ENCODE assay signal across 15 cellular contexts in the genomic region with DNA sequence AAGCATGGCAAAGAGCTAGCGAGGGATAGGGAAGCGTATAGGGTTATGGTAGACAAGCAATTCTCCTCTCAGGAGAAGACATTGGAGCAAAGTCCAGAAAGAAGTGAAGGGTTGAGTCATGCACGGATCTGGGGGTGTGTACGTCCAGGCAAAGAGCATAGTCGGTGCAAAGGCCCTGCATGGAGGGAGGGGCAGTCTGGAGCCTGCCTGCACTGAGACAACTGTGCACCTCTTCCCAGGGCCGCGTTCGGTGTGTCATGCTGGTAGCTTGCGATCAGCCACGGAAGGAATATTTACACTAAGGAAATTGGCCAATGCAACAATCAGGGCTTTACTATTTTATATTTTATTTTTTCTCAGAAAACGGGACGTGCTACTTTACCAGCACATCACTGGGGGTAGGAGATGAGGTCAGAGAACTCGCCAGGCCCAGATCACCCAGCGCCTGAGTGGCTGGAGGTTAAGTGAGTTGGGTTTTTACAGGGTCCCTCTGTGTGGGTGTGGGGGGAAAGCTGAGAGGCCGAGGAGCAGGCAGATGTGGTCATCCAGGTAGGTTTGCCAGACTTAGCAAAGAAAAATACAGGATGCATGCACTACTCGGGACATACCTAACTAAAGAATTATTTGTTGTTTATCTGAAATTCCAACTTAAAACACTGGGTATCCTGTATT. TPM values are rescaled to one million over a fixed set of nuclear protein-coding genes. Genes with fewer than 3 reads are reported as not detected.
DNase-seq lines count a peak whose midpoint lies in the region; ATAC-seq and TF ChIP-seq lines count a peak whose summit lies in the region.
"Had no signal": no experiment of that assay in that cellular context is flagged by ENCODE, and none has a peak within 500 bp of the region (broad histone marks: within the 10 kb centered on the region; RNA-seq: fewer than 3 reads in every experiment).

No MANE protein-coding gene starts in this region.

- H3K36me3 ChIP-seq in CD8-positive, alpha-beta T cell (ENCODE audit: insufficient read depth, low read length) = no peaks in the 10 kb centered on the region
- H3K36me3 ChIP-seq in colonic mucosa (no peaks in the 10 kb centered on the region), mesenchymal stem cell (ENCODE audit: control insufficient read depth in 1 of 2, insufficient read depth in 2 of 2, low read depth in 1 of 2, low read length in 2 of 2) (peaks cover 5 to 6% of the 10 kb centered on the region in 2 experiments)
- H3K36me3 ChIP-seq: thoracic aorta had no signal

- H3K9me3 ChIP-seq in CD8-positive, alpha-beta T cell (ENCODE audit: low read length) = no peaks in the 10 kb centered on the region
- H3K9me3 ChIP-seq in colonic mucosa = no peaks in the 10 kb centered on the region
- no peaks in the 10 kb centered on the region for H3K9me3 ChIP-seq in mesenchymal stem cell (ENCODE audit: control insufficient read depth, low read length)
- H3K9me3 ChIP-seq: thoracic aorta had no signal

- peaks cover 29% of the 10 kb centered on the region for H3K4me1 ChIP-seq in CD8-positive, alpha-beta T cell (ENCODE audit: insufficient read depth, low read length)
- H3K4me1 ChIP-seq in colonic mucosa (no peaks in the 10 kb centered on the region), mesenchymal stem cell (ENCODE audit: control insufficient read depth, insufficient read depth, low read depth, low read length) (peaks cover 5% of the 10 kb centered on the region)

- no peak overlapping the region for H2BK120ac ChIP-seq in mesenchymal stem cell (ENCODE audit: low read depth, low read length)

- H3K27ac ChIP-seq in CD8-positive, alpha-beta T cell (ENCODE audit: low read depth, low read length) = no peak overlapping the region
- no peak overlapping the region for H3K27ac ChIP-seq in colonic mucosa
- no peak overlapping the region for H3K27ac ChIP-seq in mesenchymal stem cell (ENCODE audit: low read length, poor library complexity, severe bottlenecking)
- H3K27ac ChIP-seq: 22Rv1, thoracic aorta had no signal

- no peak overlapping the region for H2BK5ac ChIP-seq in mesenchymal stem cell (ENCODE audit: low read depth, low read length, poor library complexity, severe bottlenecking)

- H3K18ac ChIP-seq in mesenchymal stem cell (ENCODE audit: low read depth in 1 of 2, low read length in 2 of 2) = no peak overlapping the region

- no peak overlapping the region for H3K4me2 ChIP-seq in mesenchymal stem cell (ENCODE audit: low read length, poor library complexity, severe bottlenecking)

- no peak overlapping the region for H2AFZ ChIP-seq in mesenchymal stem cell (ENCODE audit: low read depth, low read length)

- no peaks in the 10 kb centered on the region for H3K9me3 Mint-ChIP-seq in T-helper 1 cell treated with Interleukin-12 subunit alpha and Interleukin-12 subunit beta and Interleukin-4 antibody, amounts not matched to agents 30 μg/mL and 1 μg/mL, for 36 hours
- H3K9me3 Mint-ChIP-seq in CD8-positive, alpha-beta T cell = no peaks in the 10 kb centered on the region
- peaks cover 3% of the 10 kb centered on the region for H3K9me3 Mint-ChIP-seq in natural killer cell treated with Interleukin-12 subunit alpha and Interleukin-12 subunit beta and Interleukin-15 and Interleukin-18, amount 100 ng/mL, for 72 hours

- H3K79me1 ChIP-seq in mesenchymal stem cell (replicated peaks; ENCODE audit: low read length, poor library complexity, severe bottlenecking) = peaks cover 5% of the 10 kb centered on the region

- peak overlapping the region; percentile 89 for H3K27ac Mint-ChIP-seq in T-helper 1 cell treated with Interleukin-12 subunit alpha and Interleukin-12 subunit beta and Interleukin-4 antibody, amounts not matched to agents 30 μg/mL and 1 μg/mL, for 36 hours
- peak overlapping the region; percentile 73 for H3K27ac Mint-ChIP-seq in CD8-positive, alpha-beta T cell
- H3K27ac Mint-ChIP-seq in natural killer cell treated with Interleukin-12 subunit alpha and Interleukin-12 subunit beta and Interleukin-15 and Interleukin-18, amount 100 ng/mL, for 72 hours = peak overlapping the region; percentile 68 to 85

- H3K4me3 ChIP-seq in CD8-positive, alpha-beta T cell (ENCODE audit: low read depth, low read length) = no peak overlapping the region
- no peak overlapping the region for H3K4me3 ChIP-seq in colonic mucosa
- no peak overlapping the region for H3K4me3 ChIP-seq in mesenchymal stem cell (ENCODE audit: insufficient read depth in 1 of 2, low read depth in 1 of 2, low read length in 2 of 2)
- H3K4me3 ChIP-seq: thoracic aorta had no signal

- DNase-seq in T-helper 1 cell (no peak), colonic mucosa (peak; percentile 66), NCI-H187 treated with DMSO at 0.1 percent for 48 hours (lab: John Stamatoyannopoulos, UW) (no peak), mesenchymal stem cell (no peak)
- DNase-seq in CD8-positive, alpha-beta T cell = no peak
- DNase-seq in natural killer cell treated with Interleukin-12 subunit alpha and Interleukin-12 subunit beta and Interleukin-15 and Interleukin-18, amount 100 ng/mL, for 72 hours (ENCODE audit: low spot score) = no peak
- DNase-seq: foreskin melanocyte, GOT3, Karpas-422, NCI-H1105 had no signal

- H3K9ac ChIP-seq in colonic mucosa (ENCODE audit: low read depth in 2 of 2, low read length in 2 of 2) = no peak overlapping the region
- no peak overlapping the region for H3K9ac ChIP-seq in mesenchymal stem cell (ENCODE audit: low read length)

- no peak overlapping the region for H4K8ac ChIP-seq in mesenchymal stem cell (ENCODE audit: low read length)

- WGBS in mesenchymal stem cell = 93% methylated on average over 12 of the region's 16 CpGs

- H3K4me1 Mint-ChIP-seq in T-helper 1 cell treated with Interleukin-12 subunit alpha and Interleukin-12 subunit beta and Interleukin-4 antibody, amounts not matched to agents 30 μg/mL and 1 μg/mL, for 36 hours (ENCODE audit: low read depth) = peaks cover 38% of the 10 kb centered on the region
- peaks cover 32% of the 10 kb centered on the region for H3K4me1 Mint-ChIP-seq in CD8-positive, alpha-beta T cell (ENCODE audit: low read depth)
- peaks cover 48% of the 10 kb centered on the region in 2 donors for H3K4me1 Mint-ChIP-seq in natural killer cell treated with Interleukin-12 subunit alpha and Interleukin-12 subunit beta and Interleukin-15 and Interleukin-18, amount 100 ng/mL, for 72 hours (ENCODE audit: low read depth in 2 of 2)

- H2AK5ac ChIP-seq in mesenchymal stem cell (ENCODE audit: low read length, severe bottlenecking) = no peak overlapping the region

- POLR2A ChIA-PET in CD8-positive, alpha-beta T cell (lab: Charles Lee) = interaction anchor here (1.5 to 2.3 kb wide), 2 partner anchors 9 to 94 kb away, joined by 3 to 8 read pairs; partner anchors contain the start of gene MAPK7

- H4K91ac ChIP-seq in mesenchymal stem cell (ENCODE audit: low read length) = no peak overlapping the region

- no peak overlapping the region for H3K14ac ChIP-seq in mesenchymal stem cell (ENCODE audit: low read length in 2 of 2)

- no peaks in the 10 kb centered on the region for H3K27me3 ChIP-seq in CD8-positive, alpha-beta T cell (ENCODE audit: insufficient read depth, low read length)
- no peaks in the 10 kb centered on the region for H3K27me3 ChIP-seq in colonic mucosa
- H3K27me3 ChIP-seq in mesenchymal stem cell (ENCODE audit: control insufficient read depth in 1 of 2, insufficient read depth in 1 of 2, low read length in 2 of 2) = no peaks in the 10 kb centered on the region

- no peak for TF ChIP-seq CTCF in CD8-positive, alpha-beta T cell (IDR thresholded peaks at IDR 0.05)
- no peak for TF ChIP-seq CTCF in colonic mucosa (IDR thresholded peaks at IDR 0.05)

- ATAC-seq in CD8-positive, alpha-beta T cell = no peak
- no peak for ATAC-seq in natural killer cell treated with Interleukin-12 subunit alpha and Interleukin-12 subunit beta and Interleukin-15 and Interleukin-18, amount 100 ng/mL, for 72 hours
- ATAC-seq in GM18873 (IDR thresholded peaks at IDR 0.05; ENCODE audit: low FRiP score, unreplicated experiment) = no peak

- H3K23ac ChIP-seq in mesenchymal stem cell (ENCODE audit: low read length in 2 of 2) = no peak overlapping the region

- no peaks in the 10 kb centered on the region for H3K27me3 Mint-ChIP-seq in T-helper 1 cell treated with Interleukin-12 subunit alpha and Interleukin-12 subunit beta and Interleukin-4 antibody, amounts not matched to agents 30 μg/mL and 1 μg/mL, for 36 hours (ENCODE audit: low read depth)
- peaks cover 4% of the 10 kb centered on the region for H3K27me3 Mint-ChIP-seq in CD8-positive, alpha-beta T cell (ENCODE audit: low read depth)
- no peaks in the 10 kb centered on the region for H3K27me3 Mint-ChIP-seq in natural killer cell treated with Interleukin-12 subunit alpha and Interleukin-12 subunit beta and Interleukin-15 and Interleukin-18, amount 100 ng/mL, for 72 hours

- H2BK12ac ChIP-seq in mesenchymal stem cell (ENCODE audit: low read length in 2 of 2) = no peak overlapping the region

- H3K36me3 Mint-ChIP-seq in T-helper 1 cell treated with Interleukin-12 subunit alpha and Interleukin-12 subunit beta and Interleukin-4 antibody, amounts not matched to agents 30 μg/mL and 1 μg/mL, for 36 hours (ENCODE audit: low read depth) = peaks cover 2% of the 10 kb centered on the region
- no peaks in the 10 kb centered on the region for H3K36me3 Mint-ChIP-seq in CD8-positive, alpha-beta T cell
- H3K36me3 Mint-ChIP-seq in natural killer cell treated with Interleukin-12 subunit alpha and Interleukin-12 subunit beta and Interleukin-15 and Interleukin-18, amount 100 ng/mL, for 72 hours = no peaks in the 10 kb centered on the region

- H3K4me3 Mint-ChIP-seq in T-helper 1 cell treated with Interleukin-12 subunit alpha and Interleukin-12 subunit beta and Interleukin-4 antibody, amounts not matched to agents 30 μg/mL and 1 μg/mL, for 36 hours = peak overlapping the region; percentile 84
- no peak overlapping the region for H3K4me3 Mint-ChIP-seq in CD8-positive, alpha-beta T cell
- peak overlapping the region; percentile 55 for H3K4me3 Mint-ChIP-seq in natural killer cell treated with Interleukin-12 subunit alpha and Interleukin-12 subunit beta and Interleukin-15 and Interleukin-18, amount 100 ng/mL, for 72 hours

- intact Hi-C loops in CD8-positive, alpha-beta T cell (cut with DNase I, micrococcal nuclease) = loop anchor here (10.0 kb wide), 2 partner anchors 606 to 786 kb away; partner anchors contain the start of gene AKAP10 (in 1 of the 2)
- intact Hi-C loops in colonic mucosa (cut with DNase I) = loop anchor here (10.0 kb wide), 1 partner anchor 396 kb away; no protein-coding TSS in a partner anchor

- no peak overlapping the region for H2BK15ac ChIP-seq in mesenchymal stem cell (ENCODE audit: low read depth, poor library complexity, severe bottlenecking)

- CTCF ChIA-PET in CD8-positive, alpha-beta T cell (lab: Charles Lee) = interaction anchor here (1.3 to 3.9 kb wide), 3 partner anchors 8 to 397 kb away, joined by 4 to 20 read pairs (median 4); partner anchors contain the start of gene MAPK7

- no peak overlapping the region for H3K4ac ChIP-seq in mesenchymal stem cell (ENCODE audit: low read depth in 1 of 2, low read length in 2 of 2)

RNA-seq across cellular contexts. Expression of gene B9D1, which starts 6.7 kb away (rescaled TPM):
- total RNA-seq in CD8-positive, alpha-beta T cell = under 1 TPM; 0.72 to 0.92 TPM
- total RNA-seq in colonic mucosa = 10 to 100 TPM in 1 of 2 donors, 1 to 10 TPM in 1; 5.6 to 11.9 TPM
- total RNA-seq in natural killer cell treated with Interleukin-12 subunit alpha and Interleukin-12 subunit beta and Interleukin-15 and Interleukin-18, amount 100 ng/mL, for 72 hours = 1 to 10 TPM; 2.2 to 4.9 TPM
- polyA plus RNA-seq in mesenchymal stem cell (2013, experiment 1 of 2) = 30.2 TPM
- 30.8 TPM for polyA plus RNA-seq in mesenchymal stem cell (2013, experiment 2 of 2)

RNA-seq across cellular contexts. Expression of gene MAPK7, which starts 9.1 kb away (rescaled TPM):
- total RNA-seq in CD8-positive, alpha-beta T cell = 10 to 100 TPM in 1 of 2 experiments, 1 to 10 TPM in 1; 7.0 to 11.1 TPM
- total RNA-seq in colonic mucosa = 10 to 100 TPM; 36.6 to 37.9 TPM
- total RNA-seq in natural killer cell treated with Interleukin-12 subunit alpha and Interleukin-12 subunit beta and Interleukin-15 and Interleukin-18, amount 100 ng/mL, for 72 hours = 10 to 100 TPM; 28.7 to 29.8 TPM
- polyA plus RNA-seq in mesenchymal stem cell (2013, experiment 1 of 2) = 33.6 TPM
- polyA plus RNA-seq in mesenchymal stem cell (2013, experiment 2 of 2) = 30.7 TPM

RNA-seq across cellular contexts. Expression of gene MFAP4, which starts 17.7 kb away (rescaled TPM):
- not detected for total RNA-seq in CD8-positive, alpha-beta T cell
- 10 to 100 TPM; 22.2 to 56.0 TPM for total RNA-seq in colonic mucosa
- not detected for total RNA-seq in natural killer cell treated with Interleukin-12 subunit alpha and Interleukin-12 subunit beta and Interleukin-15 and Interleukin-18, amount 100 ng/mL, for 72 hours
- 238 TPM for polyA plus RNA-seq in mesenchymal stem cell (2013, experiment 1 of 2)
- 237 TPM for polyA plus RNA-seq in mesenchymal stem cell (2013, experiment 2 of 2)
- total RNA-seq: activated CD8-positive, alpha-beta memory T cell treated with anti-CD3 and anti-CD28 coated beads for 36 hours had no signal

RNA-seq across cellular contexts. Expression of gene RNF112, which starts 41.8 kb away (rescaled TPM):
- total RNA-seq in CD8-positive, alpha-beta T cell = under 1 TPM; 0.53 to 0.60 TPM
- total RNA-seq in colonic mucosa = 1 to 10 TPM; 2.4 to 4.3 TPM
- total RNA-seq in natural killer cell treated with Interleukin-12 subunit alpha and Interleukin-12 subunit beta and Interleukin-15 and Interleukin-18, amount 100 ng/mL, for 72 hours = 1 to 10 TPM in 1 of 2 donors, under 1 TPM in 1; 0.14 to 1.1 TPM
- polyA plus RNA-seq in mesenchymal stem cell (2013, experiment 1 of 2) = 0.08 TPM
- polyA plus RNA-seq in mesenchymal stem cell (2013, experiment 2 of 2) = 0.08 TPM

Comparison
In these comparisons a context has a peak if more than half of its experiments do, and no peak if none do; other contexts are left out.
1. RNA of gene MFAP4, which starts 17.7 kb away (total RNA-seq): 22.2 to 56.0 TPM in colonic mucosa; not detected in CD8-positive, alpha-beta T cell and not detected in natural killer cell treated with Interleukin-12 subunit alpha and Interleukin-12 subunit beta and Interleukin-15 and Interleukin-18, amount 100 ng/mL, for 72 hours; every median in the first group is over 10 times any median in the second.
2. Peak in every context shown above with its lines, with median percentiles within 50 percentile points of each other: H3K27ac Mint-ChIP-seq.